Comparison of ENCODE assay signal across 23 cellular contexts in the genomic region with DNA sequence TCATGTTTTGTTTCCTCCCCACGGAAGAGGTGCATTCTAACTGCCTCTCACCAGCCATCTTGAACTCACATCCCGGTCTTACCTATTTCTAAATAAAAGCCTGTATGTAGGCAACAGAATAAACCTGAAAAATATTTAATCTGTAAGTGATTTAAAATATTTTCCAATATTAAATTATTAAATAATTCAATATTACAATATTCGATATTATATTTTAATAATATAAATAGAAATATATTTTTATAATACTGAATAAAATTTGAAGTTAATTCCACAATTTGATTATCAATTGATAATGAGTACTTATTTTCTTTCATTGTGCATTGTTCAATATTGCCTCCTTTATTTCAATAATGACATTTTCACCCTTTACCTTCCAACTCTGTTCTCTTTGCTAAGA.
"Had no signal": no experiment of that assay in that cellular context is flagged by ENCODE, and none has a peak within 500 bp of the region (broad histone marks: within the 10 kb centered on the region; RNA-seq: fewer than 3 reads in every experiment).

No MANE protein-coding gene starts in this region.

- H3K36me3 ChIP-seq: SJCRH30 had no signal

- H3K27me3 ChIP-seq: SJCRH30 had no signal

- H3K4me3 ChIP-seq: SJCRH30 had no signal

- ATAC-seq: HepG2, Panc1, PC-3, Right ventricle myocardium inferior, SK-N-SH treated with all-trans-retinoic acid at 6 μM for 48 hours had no signal

- H3K9me3 ChIP-seq: SJCRH30 had no signal

- DNase-seq: IMR-90, Kasumi-1, MM.1S, NCI-H1092 treated with DMSO at 0.1 percent for 48 hours, NCI-H1436, NCI-H187, NCI-H2029, NCI-H2081 treated with DMSO at 0.1 percent for 48 hours, NCI-H2171, NCI-H226, NCI-H446, NCI-H510A, NCI-H524 treated with DMSO at 0.1 percent for 48 hours, NCI-H69, NCI-H774, PC-3, SHP77 treated with DMSO at 0.1 percent for 48 hours had no signal

- H3K4me1 ChIP-seq: SJCRH30 had no signal

- H3K27ac ChIP-seq: KMS-11, SJCRH30 had no signal

- FAIRE-seq: HepG2 had no signal
